1 cellular context compared by ENCODE assay signal in genomic region chr9:129610193-129610472, GRCh38.
TF ChIP-seq lines count a peak whose summit lies in the region.

No MANE protein-coding gene starts in this region.

TF ChIP-seq in K562, 482 proteins besides CTCF, POLR2A, EP300 and RAD21:
- TF ChIP-seq KDM2B (CRISPR knock-in tag; IDR thresholded peaks at IDR 0.05) = 0 out of 2 replicates have a peak, but pooled peaks have one; percentile 59
- TF ChIP-seq PCBP2 (IDR thresholded peaks at IDR 0.05; ENCODE audit: low read depth, low read length, poor library complexity, severe bottlenecking) = peak; percentile 66
- no peak for TF ChIP-seq RBBP5 (IDR thresholded peaks at IDR 0.05; ENCODE audit: borderline replicate concordance, insufficient read depth, low read length, poor library complexity, severe bottlenecking)
- TF ChIP-seq RBM14 (IDR thresholded peaks at IDR 0.05; ENCODE audit: borderline replicate concordance, insufficient read depth, low read depth, low read length) = 0 out of 2 replicates have a peak, but pooled peaks have one; percentile 65
- TF ChIP-seq ETS1 (conservative IDR thresholded peaks at IDR 0.05; ENCODE audit: control insufficient read depth, low read depth, low read length) = no peak
- 0 out of 2 replicates have a peak, but pooled peaks have one; percentile 10 for TF ChIP-seq ZNF12 (CRISPR knock-in tag; IDR thresholded peaks at IDR 0.05)
- TF ChIP-seq ZNF395 (CRISPR knock-in tag; IDR thresholded peaks at IDR 0.05) = 0 out of 2 replicates have a peak, but pooled peaks have one; percentile 31
- TF ChIP-seq, protein P1, sequence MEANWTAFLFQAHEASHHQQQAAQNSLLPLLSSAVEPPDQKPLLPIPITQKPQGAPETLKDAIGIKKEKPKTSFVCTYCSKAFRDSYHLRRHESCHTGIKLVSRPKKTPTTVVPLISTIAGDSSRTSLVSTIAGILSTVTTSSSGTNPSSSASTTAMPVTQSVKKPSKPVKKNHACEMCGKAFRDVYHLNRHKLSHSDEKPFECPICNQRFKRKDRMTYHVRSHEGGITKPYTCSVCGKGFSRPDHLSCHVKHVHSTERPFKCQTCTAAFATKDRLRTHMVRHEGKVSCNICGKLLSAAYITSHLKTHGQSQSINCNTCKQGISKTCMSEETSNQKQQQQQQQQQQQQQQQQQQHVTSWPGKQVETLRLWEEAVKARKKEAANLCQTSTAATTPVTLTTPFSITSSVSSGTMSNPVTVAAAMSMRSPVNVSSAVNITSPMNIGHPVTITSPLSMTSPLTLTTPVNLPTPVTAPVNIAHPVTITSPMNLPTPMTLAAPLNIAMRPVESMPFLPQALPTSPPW (CRISPR knock-in tag; IDR thresholded peaks at IDR 0.05) = peak; percentile 96
- TF ChIP-seq PCBP1 (IDR thresholded peaks at IDR 0.05; ENCODE audit: low read depth, low read length, poor library complexity, severe bottlenecking) = peak; percentile 98
- TF ChIP-seq ZNF740 (CRISPR knock-in tag; IDR thresholded peaks at IDR 0.05) = no peak
- TF ChIP-seq ZNF740 (tag; IDR thresholded peaks at IDR 0.05) = peak in 1 of 2 experiments; percentile 86; a peak in 2 of 4 replicates
- peak; percentile 98 for TF ChIP-seq HNRNPK (IDR thresholded peaks at IDR 0.05; ENCODE audit: low read depth, low read length, poor library complexity, severe bottlenecking)
- TF ChIP-seq RFX7 (CRISPR knock-in tag; IDR thresholded peaks at IDR 0.05) = no peak
